In the genomic region with DNA sequence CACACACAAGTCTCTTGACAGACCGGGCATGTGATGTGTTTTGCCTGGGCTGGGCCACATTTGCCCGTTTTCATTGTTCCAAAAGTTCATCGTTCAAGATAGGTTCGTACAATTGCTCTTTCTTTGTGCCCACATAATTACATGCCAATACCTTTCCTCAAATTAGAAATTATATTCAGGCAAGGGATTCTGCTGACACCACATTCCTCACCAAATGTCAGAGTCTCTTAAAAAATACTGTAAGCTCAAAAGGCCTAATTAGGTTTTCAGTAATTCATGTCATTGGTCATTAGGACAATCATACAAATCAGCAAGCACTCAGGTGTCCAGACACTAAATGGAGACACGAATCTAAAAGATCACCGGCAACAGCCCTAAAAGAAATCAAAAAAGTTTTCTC, we compare ENCODE assay signal across 1 cellular context.
TF ChIP-seq lines count a peak whose summit lies in the region.

No MANE protein-coding gene starts in this region.

TF ChIP-seq in A549, 52 proteins besides CTCF, POLR2A, EP300 and RAD21 (continued from another document):
- TF ChIP-seq, protein P1, sequence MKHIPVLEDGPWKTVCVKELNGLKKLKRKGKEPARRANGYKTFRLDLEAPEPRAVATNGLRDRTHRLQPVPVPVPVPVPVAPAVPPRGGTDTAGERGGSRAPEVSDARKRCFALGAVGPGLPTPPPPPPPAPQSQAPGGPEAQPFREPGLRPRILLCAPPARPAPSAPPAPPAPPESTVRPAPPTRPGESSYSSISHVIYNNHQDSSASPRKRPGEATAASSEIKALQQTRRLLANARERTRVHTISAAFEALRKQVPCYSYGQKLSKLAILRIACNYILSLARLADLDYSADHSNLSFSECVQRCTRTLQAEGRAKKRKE (CRISPR knock-in tag; IDR thresholded peaks at IDR 0.05; ENCODE audit: low read depth) = no peak
- TF ChIP-seq, protein P2, sequence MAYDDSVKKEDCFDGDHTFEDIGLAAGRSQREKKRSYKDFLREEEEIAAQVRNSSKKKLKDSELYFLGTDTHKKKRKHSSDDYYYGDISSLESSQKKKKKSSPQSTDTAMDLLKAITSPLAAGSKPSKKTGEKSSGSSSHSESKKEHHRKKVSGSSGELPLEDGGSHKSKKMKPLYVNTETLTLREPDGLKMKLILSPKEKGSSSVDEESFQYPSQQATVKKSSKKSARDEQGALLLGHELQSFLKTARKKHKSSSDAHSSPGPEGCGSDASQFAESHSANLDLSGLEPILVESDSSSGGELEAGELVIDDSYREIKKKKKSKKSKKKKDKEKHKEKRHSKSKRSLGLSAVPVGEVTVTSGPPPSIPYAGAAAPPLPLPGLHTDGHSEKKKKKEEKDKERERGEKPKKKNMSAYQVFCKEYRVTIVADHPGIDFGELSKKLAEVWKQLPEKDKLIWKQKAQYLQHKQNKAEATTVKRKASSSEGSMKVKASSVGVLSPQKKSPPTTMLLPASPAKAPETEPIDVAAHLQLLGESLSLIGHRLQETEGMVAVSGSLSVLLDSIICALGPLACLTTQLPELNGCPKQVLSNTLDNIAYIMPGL (CRISPR knock-in tag; IDR thresholded peaks at IDR 0.05; ENCODE audit: borderline replicate concordance) = no peak
- TF ChIP-seq HEYL (CRISPR knock-in tag; IDR thresholded peaks at IDR 0.05) (no peak), ZFP36 (IDR thresholded peaks at IDR 0.05; ENCODE audit: borderline replicate concordance, partially characterized antibody) (no peak), MAFK (IDR thresholded peaks at IDR 0.05; ENCODE audit: partially characterized antibody) (peak; percentile 58)
TF ChIP-seq in A549: peak in this region for 1.
